Comparison of ENCODE assay signal across 1 cellular context in the genomic region with DNA sequence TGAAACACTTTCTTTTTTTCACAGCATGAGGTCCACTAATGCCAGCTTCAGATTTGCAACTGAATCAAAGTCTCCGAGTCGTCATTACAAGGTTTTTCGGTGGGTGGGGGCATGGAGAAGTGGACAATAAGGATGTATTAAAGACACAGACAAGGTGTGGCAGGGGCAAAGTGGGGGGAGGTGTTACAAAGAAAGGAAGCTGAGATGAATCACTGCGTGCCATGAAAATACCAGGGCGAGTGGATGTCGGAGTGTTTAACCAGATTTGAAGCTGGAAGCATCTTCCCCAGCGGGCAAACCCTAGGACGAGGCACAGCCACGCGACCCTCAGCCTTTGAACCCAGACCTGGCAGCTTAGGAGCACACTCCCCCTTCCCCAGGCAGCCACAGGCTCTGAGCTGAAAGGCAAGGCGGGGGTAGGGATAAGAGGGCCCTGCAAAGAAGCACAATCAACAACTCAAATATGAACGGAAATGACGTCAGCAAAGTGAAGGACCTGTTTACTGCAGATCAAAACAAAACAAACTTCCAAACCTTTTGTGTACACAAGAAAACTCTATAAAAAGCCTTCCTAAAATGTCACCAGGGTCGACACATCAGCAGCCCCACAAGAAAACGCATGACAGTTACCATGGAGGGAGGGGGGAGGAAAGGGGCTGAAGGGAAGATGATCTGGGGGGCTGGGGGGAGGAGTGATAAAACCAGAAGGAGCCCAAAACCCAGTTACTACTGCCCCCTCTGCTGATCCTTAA.
TF ChIP-seq lines count a peak whose summit lies in the region.

No MANE protein-coding gene starts in this region.

TF ChIP-seq in HepG2, 621 proteins besides CTCF, POLR2A, EP300 and RAD21 (continued from another document and continues in another):
- TF ChIP-seq, protein P1, sequence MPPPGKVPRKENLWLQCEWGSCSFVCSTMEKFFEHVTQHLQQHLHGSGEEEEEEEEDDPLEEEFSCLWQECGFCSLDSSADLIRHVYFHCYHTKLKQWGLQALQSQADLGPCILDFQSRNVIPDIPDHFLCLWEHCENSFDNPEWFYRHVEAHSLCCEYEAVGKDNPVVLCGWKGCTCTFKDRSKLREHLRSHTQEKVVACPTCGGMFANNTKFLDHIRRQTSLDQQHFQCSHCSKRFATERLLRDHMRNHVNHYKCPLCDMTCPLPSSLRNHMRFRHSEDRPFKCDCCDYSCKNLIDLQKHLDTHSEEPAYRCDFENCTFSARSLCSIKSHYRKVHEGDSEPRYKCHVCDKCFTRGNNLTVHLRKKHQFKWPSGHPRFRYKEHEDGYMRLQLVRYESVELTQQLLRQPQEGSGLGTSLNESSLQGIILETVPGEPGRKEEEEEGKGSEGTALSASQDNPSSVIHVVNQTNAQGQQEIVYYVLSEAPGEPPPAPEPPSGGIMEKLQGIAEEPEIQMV (CRISPR knock-in tag; IDR thresholded peaks at IDR 0.05; ENCODE audit: low read depth), result no peak
- TF ChIP-seq, protein P2, sequence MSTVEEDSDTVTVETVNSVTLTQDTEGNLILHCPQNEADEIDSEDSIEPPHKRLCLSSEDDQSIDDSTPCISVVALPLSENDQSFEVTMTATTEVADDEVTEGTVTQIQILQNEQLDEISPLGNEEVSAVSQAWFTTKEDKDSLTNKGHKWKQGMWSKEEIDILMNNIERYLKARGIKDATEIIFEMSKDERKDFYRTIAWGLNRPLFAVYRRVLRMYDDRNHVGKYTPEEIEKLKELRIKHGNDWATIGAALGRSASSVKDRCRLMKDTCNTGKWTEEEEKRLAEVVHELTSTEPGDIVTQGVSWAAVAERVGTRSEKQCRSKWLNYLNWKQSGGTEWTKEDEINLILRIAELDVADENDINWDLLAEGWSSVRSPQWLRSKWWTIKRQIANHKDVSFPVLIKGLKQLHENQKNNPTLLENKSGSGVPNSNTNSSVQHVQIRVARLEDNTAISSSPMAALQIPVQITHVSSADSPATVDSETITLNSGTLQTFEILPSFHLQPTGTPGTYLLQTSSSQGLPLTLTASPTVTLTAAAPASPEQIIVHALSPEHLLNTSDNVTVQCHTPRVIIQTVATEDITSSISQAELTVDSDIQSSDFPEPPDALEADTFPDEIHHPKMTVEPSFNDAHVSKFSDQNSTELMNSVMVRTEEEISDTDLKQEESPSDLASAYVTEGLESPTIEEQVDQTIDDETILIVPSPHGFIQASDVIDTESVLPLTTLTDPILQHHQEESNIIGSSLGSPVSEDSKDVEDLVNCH (CRISPR knock-in tag; IDR thresholded peaks at IDR 0.05), result no peak
- TF ChIP-seq ZNF232 (CRISPR knock-in tag; IDR thresholded peaks at IDR 0.05; ENCODE audit: borderline replicate concordance) (no peak), SMARCE1 (IDR thresholded peaks at IDR 0.05; ENCODE audit: borderline replicate concordance) (no peak), SNAPC2 (CRISPR knock-in tag; IDR thresholded peaks at IDR 0.05) (peak; percentile 66; the same call in 1 of the 2 replicates), GFI1 (CRISPR knock-in tag; IDR thresholded peaks at IDR 0.05; ENCODE audit: borderline replicate concordance) (peak; percentile 88), ZMAT3 (CRISPR knock-in tag; conservative IDR thresholded peaks at IDR 0.05) (peak; percentile 68; the same call in 1 of the 2 replicates), ZNF431 (CRISPR knock-in tag; IDR thresholded peaks at IDR 0.05; ENCODE audit: borderline replicate concordance, low read depth) (peak; percentile 50; the same call in 1 of the 2 replicates), ZNF546 (CRISPR knock-in tag; conservative IDR thresholded peaks at IDR 0.05) (peak; percentile 87; the same call in 1 of the 2 replicates), EZH2 (conservative IDR thresholded peaks at IDR 0.05; ENCODE audit: low read depth, low read length) (no peak), ZNF24 (IDR thresholded peaks at IDR 0.05) (no peak), FOXA3 (CRISPR knock-in tag; IDR thresholded peaks at IDR 0.05) (peak; percentile 85), RFX1 (IDR thresholded peaks at IDR 0.05) (no peak), ZNF629 (CRISPR knock-in tag; conservative IDR thresholded peaks at IDR 0.05) (no peak), CREM (IDR thresholded peaks at IDR 0.05) (peak; percentile 92), CREM (CRISPR knock-in tag; IDR thresholded peaks at IDR 0.05) (peak; percentile 45; the same call in 1 of the 2 replicates), ETV5 (CRISPR knock-in tag; IDR thresholded peaks at IDR 0.05; ENCODE audit: borderline replicate concordance) (peak; percentile 79; the same call in 1 of the 2 replicates), JUN (CRISPR knock-in tag; IDR thresholded peaks at IDR 0.05) (peak; percentile 54; the same call in 1 of the 2 replicates), ZNF207 (IDR thresholded peaks at IDR 0.05; ENCODE audit: borderline replicate concordance) (no peak), XRCC5 (optimal IDR thresholded peaks at IDR 0.05; ENCODE audit: low read length) (peak; percentile 57), THAP11 (CRISPR knock-in tag; IDR thresholded peaks at IDR 0.05) (peak; percentile 70), KDM6A (CRISPR knock-in tag; IDR thresholded peaks at IDR 0.05; ENCODE audit: low read depth) (peak; percentile 72), WIZ (CRISPR knock-in tag; IDR thresholded peaks at IDR 0.05) (no peak)
- TF ChIP-seq, protein P3, sequence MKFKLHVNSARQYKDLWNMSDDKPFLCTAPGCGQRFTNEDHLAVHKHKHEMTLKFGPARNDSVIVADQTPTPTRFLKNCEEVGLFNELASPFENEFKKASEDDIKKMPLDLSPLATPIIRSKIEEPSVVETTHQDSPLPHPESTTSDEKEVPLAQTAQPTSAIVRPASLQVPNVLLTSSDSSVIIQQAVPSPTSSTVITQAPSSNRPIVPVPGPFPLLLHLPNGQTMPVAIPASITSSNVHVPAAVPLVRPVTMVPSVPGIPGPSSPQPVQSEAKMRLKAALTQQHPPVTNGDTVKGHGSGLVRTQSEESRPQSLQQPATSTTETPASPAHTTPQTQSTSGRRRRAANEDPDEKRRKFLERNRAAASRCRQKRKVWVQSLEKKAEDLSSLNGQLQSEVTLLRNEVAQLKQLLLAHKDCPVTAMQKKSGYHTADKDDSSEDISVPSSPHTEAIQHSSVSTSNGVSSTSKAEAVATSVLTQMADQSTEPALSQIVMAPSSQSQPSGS (CRISPR knock-in tag; IDR thresholded peaks at IDR 0.05), result peak; percentile 71
- TF ChIP-seq, protein P4, sequence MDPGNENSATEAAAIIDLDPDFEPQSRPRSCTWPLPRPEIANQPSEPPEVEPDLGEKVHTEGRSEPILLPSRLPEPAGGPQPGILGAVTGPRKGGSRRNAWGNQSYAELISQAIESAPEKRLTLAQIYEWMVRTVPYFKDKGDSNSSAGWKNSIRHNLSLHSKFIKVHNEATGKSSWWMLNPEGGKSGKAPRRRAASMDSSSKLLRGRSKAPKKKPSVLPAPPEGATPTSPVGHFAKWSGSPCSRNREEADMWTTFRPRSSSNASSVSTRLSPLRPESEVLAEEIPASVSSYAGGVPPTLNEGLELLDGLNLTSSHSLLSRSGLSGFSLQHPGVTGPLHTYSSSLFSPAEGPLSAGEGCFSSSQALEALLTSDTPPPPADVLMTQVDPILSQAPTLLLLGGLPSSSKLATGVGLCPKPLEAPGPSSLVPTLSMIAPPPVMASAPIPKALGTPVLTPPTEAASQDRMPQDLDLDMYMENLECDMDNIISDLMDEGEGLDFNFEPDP (CRISPR knock-in tag; conservative IDR thresholded peaks at IDR 0.05), result no peak
- TF ChIP-seq, protein P5, sequence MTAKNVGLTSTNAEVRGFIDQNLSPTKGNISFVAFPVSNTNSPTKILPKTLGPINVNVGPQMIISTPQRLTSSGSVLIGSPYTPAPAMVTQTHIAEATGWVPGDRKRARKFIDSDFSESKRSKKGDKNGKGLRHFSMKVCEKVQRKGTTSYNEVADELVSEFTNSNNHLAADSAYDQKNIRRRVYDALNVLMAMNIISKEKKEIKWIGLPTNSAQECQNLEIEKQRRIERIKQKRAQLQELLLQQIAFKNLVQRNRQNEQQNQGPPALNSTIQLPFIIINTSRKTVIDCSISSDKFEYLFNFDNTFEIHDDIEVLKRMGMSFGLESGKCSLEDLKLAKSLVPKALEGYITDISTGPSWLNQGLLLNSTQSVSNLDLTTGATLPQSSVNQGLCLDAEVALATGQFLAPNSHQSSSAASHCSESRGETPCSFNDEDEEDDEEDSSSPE (CRISPR knock-in tag; IDR thresholded peaks at IDR 0.05), result no peak
- TF ChIP-seq, protein P6, sequence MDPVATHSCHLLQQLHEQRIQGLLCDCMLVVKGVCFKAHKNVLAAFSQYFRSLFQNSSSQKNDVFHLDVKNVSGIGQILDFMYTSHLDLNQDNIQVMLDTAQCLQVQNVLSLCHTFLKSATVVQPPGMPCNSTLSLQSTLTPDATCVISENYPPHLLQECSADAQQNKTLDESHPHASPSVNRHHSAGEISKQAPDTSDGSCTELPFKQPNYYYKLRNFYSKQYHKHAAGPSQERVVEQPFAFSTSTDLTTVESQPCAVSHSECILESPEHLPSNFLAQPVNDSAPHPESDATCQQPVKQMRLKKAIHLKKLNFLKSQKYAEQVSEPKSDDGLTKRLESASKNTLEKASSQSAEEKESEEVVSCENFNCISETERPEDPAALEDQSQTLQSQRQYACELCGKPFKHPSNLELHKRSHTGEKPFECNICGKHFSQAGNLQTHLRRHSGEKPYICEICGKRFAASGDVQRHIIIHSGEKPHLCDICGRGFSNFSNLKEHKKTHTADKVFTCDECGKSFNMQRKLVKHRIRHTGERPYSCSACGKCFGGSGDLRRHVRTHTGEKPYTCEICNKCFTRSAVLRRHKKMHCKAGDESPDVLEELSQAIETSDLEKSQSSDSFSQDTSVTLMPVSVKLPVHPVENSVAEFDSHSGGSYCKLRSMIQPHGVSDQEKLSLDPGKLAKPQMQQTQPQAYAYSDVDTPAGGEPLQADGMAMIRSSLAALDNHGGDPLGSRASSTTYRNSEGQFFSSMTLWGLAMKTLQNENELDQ (CRISPR knock-in tag; IDR thresholded peaks at IDR 0.05; ENCODE audit: borderline replicate concordance), result no peak
- TF ChIP-seq, protein P7, sequence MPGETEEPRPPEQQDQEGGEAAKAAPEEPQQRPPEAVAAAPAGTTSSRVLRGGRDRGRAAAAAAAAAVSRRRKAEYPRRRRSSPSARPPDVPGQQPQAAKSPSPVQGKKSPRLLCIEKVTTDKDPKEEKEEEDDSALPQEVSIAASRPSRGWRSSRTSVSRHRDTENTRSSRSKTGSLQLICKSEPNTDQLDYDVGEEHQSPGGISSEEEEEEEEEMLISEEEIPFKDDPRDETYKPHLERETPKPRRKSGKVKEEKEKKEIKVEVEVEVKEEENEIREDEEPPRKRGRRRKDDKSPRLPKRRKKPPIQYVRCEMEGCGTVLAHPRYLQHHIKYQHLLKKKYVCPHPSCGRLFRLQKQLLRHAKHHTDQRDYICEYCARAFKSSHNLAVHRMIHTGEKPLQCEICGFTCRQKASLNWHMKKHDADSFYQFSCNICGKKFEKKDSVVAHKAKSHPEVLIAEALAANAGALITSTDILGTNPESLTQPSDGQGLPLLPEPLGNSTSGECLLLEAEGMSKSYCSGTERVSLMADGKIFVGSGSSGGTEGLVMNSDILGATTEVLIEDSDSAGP (CRISPR knock-in tag; IDR thresholded peaks at IDR 0.05; ENCODE audit: borderline replicate concordance), result peak; percentile 42; the same call in 1 of the 2 replicates
- TF ChIP-seq, protein P8, sequence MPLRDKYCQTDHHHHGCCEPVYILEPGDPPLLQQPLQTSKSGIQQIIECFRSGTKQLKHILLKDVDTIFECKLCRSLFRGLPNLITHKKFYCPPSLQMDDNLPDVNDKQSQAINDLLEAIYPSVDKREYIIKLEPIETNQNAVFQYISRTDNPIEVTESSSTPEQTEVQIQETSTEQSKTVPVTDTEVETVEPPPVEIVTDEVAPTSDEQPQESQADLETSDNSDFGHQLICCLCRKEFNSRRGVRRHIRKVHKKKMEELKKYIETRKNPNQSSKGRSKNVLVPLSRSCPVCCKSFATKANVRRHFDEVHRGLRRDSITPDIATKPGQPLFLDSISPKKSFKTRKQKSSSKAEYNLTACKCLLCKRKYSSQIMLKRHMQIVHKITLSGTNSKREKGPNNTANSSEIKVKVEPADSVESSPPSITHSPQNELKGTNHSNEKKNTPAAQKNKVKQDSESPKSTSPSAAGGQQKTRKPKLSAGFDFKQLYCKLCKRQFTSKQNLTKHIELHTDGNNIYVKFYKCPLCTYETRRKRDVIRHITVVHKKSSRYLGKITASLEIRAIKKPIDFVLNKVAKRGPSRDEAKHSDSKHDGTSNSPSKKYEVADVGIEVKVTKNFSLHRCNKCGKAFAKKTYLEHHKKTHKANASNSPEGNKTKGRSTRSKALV (CRISPR knock-in tag; IDR thresholded peaks at IDR 0.05), result peak; percentile 6; the same call in 1 of the 2 replicates
- TF ChIP-seq, protein P9, sequence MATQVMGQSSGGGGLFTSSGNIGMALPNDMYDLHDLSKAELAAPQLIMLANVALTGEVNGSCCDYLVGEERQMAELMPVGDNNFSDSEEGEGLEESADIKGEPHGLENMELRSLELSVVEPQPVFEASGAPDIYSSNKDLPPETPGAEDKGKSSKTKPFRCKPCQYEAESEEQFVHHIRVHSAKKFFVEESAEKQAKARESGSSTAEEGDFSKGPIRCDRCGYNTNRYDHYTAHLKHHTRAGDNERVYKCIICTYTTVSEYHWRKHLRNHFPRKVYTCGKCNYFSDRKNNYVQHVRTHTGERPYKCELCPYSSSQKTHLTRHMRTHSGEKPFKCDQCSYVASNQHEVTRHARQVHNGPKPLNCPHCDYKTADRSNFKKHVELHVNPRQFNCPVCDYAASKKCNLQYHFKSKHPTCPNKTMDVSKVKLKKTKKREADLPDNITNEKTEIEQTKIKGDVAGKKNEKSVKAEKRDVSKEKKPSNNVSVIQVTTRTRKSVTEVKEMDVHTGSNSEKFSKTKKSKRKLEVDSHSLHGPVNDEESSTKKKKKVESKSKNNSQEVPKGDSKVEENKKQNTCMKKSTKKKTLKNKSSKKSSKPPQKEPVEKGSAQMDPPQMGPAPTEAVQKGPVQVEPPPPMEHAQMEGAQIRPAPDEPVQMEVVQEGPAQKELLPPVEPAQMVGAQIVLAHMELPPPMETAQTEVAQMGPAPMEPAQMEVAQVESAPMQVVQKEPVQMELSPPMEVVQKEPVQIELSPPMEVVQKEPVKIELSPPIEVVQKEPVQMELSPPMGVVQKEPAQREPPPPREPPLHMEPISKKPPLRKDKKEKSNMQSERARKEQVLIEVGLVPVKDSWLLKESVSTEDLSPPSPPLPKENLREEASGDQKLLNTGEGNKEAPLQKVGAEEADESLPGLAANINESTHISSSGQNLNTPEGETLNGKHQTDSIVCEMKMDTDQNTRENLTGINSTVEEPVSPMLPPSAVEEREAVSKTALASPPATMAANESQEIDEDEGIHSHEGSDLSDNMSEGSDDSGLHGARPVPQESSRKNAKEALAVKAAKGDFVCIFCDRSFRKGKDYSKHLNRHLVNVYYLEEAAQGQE (IDR thresholded peaks at IDR 0.05; ENCODE audit: borderline replicate concordance in 1 of 2, low read depth in 1 of 2, low read length in 2 of 2), result no peak
- TF ChIP-seq, protein P10, sequence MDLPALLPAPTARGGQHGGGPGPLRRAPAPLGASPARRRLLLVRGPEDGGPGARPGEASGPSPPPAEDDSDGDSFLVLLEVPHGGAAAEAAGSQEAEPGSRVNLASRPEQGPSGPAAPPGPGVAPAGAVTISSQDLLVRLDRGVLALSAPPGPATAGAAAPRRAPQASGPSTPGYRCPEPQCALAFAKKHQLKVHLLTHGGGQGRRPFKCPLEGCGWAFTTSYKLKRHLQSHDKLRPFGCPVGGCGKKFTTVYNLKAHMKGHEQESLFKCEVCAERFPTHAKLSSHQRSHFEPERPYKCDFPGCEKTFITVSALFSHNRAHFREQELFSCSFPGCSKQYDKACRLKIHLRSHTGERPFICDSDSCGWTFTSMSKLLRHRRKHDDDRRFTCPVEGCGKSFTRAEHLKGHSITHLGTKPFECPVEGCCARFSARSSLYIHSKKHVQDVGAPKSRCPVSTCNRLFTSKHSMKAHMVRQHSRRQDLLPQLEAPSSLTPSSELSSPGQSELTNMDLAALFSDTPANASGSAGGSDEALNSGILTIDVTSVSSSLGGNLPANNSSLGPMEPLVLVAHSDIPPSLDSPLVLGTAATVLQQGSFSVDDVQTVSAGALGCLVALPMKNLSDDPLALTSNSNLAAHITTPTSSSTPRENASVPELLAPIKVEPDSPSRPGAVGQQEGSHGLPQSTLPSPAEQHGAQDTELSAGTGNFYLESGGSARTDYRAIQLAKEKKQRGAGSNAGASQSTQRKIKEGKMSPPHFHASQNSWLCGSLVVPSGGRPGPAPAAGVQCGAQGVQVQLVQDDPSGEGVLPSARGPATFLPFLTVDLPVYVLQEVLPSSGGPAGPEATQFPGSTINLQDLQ (CRISPR knock-in tag; IDR thresholded peaks at IDR 0.05), result no peak
